ENCODE assay signal across 8 cellular contexts in the genomic region with DNA sequence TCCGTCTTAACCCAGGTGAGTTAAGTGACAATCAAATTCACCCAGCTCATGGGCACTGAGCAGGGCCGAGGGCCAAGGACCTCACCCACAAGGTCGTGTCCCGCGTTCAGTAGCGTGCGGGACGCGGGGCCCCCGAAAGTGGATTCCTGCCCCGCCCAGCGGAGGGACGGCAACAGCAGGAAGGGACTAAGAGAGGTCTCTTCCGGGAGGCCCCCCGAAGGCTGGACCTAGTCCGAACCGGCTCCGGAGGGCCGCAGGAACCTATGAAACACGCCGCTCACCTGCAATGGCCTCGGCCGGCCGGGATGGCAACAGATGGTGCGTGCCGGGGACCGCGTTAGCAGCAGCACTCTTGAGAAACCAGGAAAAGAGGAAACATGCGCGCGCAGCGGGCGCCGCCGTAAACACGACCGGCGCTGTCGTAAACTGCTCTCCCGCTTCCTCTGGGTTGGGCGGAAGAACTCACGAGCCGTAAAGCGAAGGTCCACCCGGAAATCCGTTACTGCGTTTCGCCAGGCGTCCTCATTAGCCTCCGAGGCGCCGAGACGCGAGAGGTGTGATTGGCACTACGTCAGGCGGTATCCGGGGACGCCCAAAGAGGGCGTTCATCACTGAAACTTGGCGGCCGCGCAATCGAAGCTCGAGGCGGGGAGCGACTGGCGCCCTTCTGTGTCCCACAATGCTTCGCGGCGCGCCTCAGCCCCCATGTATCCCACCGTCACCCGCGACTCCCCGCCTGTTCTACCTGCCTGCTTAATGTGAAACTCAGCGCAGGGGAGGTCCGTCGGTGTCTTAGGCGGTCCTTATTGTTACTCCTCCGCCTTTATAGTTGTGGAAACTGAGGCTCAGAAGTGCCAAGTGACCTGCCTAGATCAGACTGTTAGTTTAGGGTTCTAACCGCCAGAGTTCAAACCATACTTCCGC. TPM values are rescaled to one million over a fixed set of nuclear protein-coding genes. Genes with fewer than 3 reads are reported as not detected.
A peak's percentile ranks its signal among the peaks of the same experiment; 100 is the strongest.
DNase-seq lines count a peak whose midpoint lies in the region; ATAC-seq and TF ChIP-seq lines count a peak whose summit lies in the region.

A gene with protein sequence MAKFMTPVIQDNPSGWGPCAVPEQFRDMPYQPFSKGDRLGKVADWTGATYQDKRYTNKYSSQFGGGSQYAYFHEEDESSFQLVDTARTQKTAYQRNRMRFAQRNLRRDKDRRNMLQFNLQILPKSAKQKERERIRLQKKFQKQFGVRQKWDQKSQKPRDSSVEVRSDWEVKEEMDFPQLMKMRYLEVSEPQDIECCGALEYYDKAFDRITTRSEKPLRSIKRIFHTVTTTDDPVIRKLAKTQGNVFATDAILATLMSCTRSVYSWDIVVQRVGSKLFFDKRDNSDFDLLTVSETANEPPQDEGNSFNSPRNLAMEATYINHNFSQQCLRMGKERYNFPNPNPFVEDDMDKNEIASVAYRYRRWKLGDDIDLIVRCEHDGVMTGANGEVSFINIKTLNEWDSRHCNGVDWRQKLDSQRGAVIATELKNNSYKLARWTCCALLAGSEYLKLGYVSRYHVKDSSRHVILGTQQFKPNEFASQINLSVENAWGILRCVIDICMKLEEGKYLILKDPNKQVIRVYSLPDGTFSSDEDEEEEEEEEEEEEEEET (minus strand): TSS at position 372 of the 924 bp plus-strand sequence. CDS start 3,045 bp downstream, outside the sequence.

- H3K79me2 ChIP-seq in neural progenitor cell (ENCODE audit: low read depth) = peaks cover 38% of the 10 kb centered on the region

- peak within 1 kb of the TSS; percentile 95 for H2AFZ ChIP-seq in neural progenitor cell (replicated peaks)

- H3K4me3 Mint-ChIP-seq in neural progenitor cell = peak within 1 kb of the TSS; percentile 96

- H3K27me3 ChIP-seq in foreskin keratinocyte (no peaks in the 10 kb centered on the region), neural progenitor cell (no peaks in the 10 kb centered on the region)

- ATAC-seq in foreskin keratinocyte = peak; percentile 89

- H4K20me1 ChIP-seq in neural progenitor cell (ENCODE audit: low read depth) = peaks cover 26% of the 10 kb centered on the region

- H3K36me3 Mint-ChIP-seq in neural progenitor cell = peaks cover 16% of the 10 kb centered on the region

- peaks cover 3% of the 10 kb centered on the region for H3K27me3 Mint-ChIP-seq in neural progenitor cell (ENCODE audit: insufficient read depth, low read depth)

- H3K27ac ChIP-seq in foreskin keratinocyte (peak within 1 kb of the TSS; percentile 82), neural progenitor cell (peak within 1 kb of the TSS; percentile 97)

- H3K4me2 ChIP-seq in neural progenitor cell = peak within 1 kb of the TSS; percentile 99

- CTCF ChIA-PET in HEK293T (lab: Yijun Ruan, JAX) = interaction anchor here (0.6 to 1.6 kb wide), 5 partner anchors 18 to 737 kb away, joined by 3 to 7 read pairs (median 3); partner anchors contain the start of gene IFT27

- H3K27ac Mint-ChIP-seq in neural progenitor cell = peak within 1 kb of the TSS; percentile 98

- peak within 1 kb of the TSS; percentile 90 for H3K9ac ChIP-seq in neural progenitor cell

- POLR2A ChIA-PET in HEK293T (lab: Yijun Ruan, JAX) = interaction anchor here (0.8 to 3.4 kb wide), 19 partner anchors 8 to 258 kb away, joined by 3 to 30 read pairs (median 6); partner anchors contain the start of genes FOXRED2, IFT27 and TXN2

- H3K9me3 Mint-ChIP-seq in neural progenitor cell = peaks cover 4% of the 10 kb centered on the region

- H3F3A ChIP-seq in neural progenitor cell (ENCODE audit: low read depth) = peaks cover 22% of the 10 kb centered on the region

- H3K4me1 ChIP-seq in foreskin keratinocyte (peaks cover 12% of the 10 kb centered on the region), neural progenitor cell (peaks cover 10% of the 10 kb centered on the region)

- H3K4me1 Mint-ChIP-seq in neural progenitor cell = peaks cover 6% of the 10 kb centered on the region

- TF ChIP-seq CTCF in foreskin keratinocyte (conservative IDR thresholded peaks at IDR 0.05) (peak; percentile 26), neural progenitor cell (IDR thresholded peaks at IDR 0.05) (no peak)

- peak; percentile 98 for DNase-seq in GF-D8 (lab: John Stamatoyannopoulos, UW)
- peak; percentile 97 for DNase-seq in HEK293T (ENCODE audit: extremely low spot score)
- peak; percentile 100 for DNase-seq in MV-4-11 (lab: John Stamatoyannopoulos, UW)
- DNase-seq in SK-MEL-5 (ENCODE audit: low read depth, low spot score) = peak; percentile 100
- peak; percentile 98 for DNase-seq in activated naive CD4-positive, alpha-beta T cell treated with Interleukin-2 at 50 U/mL for 16 hours
- peak; percentile 98 to 99 for DNase-seq in foreskin keratinocyte
- peak; percentile 99 for DNase-seq in neural progenitor cell (ENCODE audit: low spot score)
- DNase-seq in stromal cell of bone marrow (ENCODE audit: low read depth) = peak; percentile 99

- no peaks in the 10 kb centered on the region for H3K9me3 ChIP-seq in neural progenitor cell (ENCODE audit: low read depth)

- peak within 1 kb of the TSS; percentile 93 for H3K4me3 ChIP-seq in neural progenitor cell

- peaks cover 5% of the 10 kb centered on the region for H3K36me3 ChIP-seq in neural progenitor cell

- in situ Hi-C loops in SK-MEL-5 (cut with HindIII; ENCODE audit: low pct_unique_long_range_greater_than_20kb, low sequenced_read_pairs) = no loop called here

TF ChIP-seq in HEK293T, 16 proteins besides CTCF, POLR2A, EP300 and RAD21:
- TF ChIP-seq HDGF (IDR thresholded peaks at IDR 0.05; ENCODE audit: borderline replicate concordance) = 0 out of 2 replicates have a peak, but pooled peaks have one; percentile 64
- TF ChIP-seq CTBP1 (IDR thresholded peaks at IDR 0.05; ENCODE audit: borderline replicate concordance) = no peak
- TF ChIP-seq, protein P1, sequence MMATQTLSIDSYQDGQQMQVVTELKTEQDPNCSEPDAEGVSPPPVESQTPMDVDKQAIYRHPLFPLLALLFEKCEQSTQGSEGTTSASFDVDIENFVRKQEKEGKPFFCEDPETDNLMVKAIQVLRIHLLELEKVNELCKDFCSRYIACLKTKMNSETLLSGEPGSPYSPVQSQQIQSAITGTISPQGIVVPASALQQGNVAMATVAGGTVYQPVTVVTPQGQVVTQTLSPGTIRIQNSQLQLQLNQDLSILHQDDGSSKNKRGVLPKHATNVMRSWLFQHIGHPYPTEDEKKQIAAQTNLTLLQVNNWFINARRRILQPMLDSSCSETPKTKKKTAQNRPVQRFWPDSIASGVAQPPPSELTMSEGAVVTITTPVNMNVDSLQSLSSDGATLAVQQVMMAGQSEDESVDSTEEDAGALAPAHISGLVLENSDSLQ (IDR thresholded peaks at IDR 0.05) = peak; percentile 96
- TF ChIP-seq ARNT (IDR thresholded peaks at IDR 0.05) = peak; percentile 80
- TF ChIP-seq ELF4 (IDR thresholded peaks at IDR 0.05) = peak; percentile 92
- no peak; the same call in 1 of the 2 replicates for TF ChIP-seq FOXM1 (IDR thresholded peaks at IDR 0.05; ENCODE audit: borderline replicate concordance)
- peak; percentile 94 for TF ChIP-seq FOXK2 (IDR thresholded peaks at IDR 0.05)
- TF ChIP-seq L3MBTL2 (conservative IDR thresholded peaks at IDR 0.05) = peak; percentile 89
TF ChIP-seq in HEK293T: peak in this region for 6.

RNA-seq across cellular contexts. Expression of the gene that starts here (rescaled TPM):
- total RNA-seq in SK-MEL-5 (2014; rRNA removed; shearing (Covaris generic)) = 750 and 852 TPM in 2 replicates
- 642 and 677 TPM in 2 replicates for polyA plus RNA-seq in SK-MEL-5 (2015; cell fraction: cytosol; rRNA removed)
- 414 and 495 TPM in 2 replicates for polyA plus RNA-seq in SK-MEL-5 (2015; cell fraction: nucleus; rRNA removed)
- 264 and 268 TPM in 2 replicates for total RNA-seq in foreskin keratinocyte
- 258 and 261 TPM in 2 replicates for polyA plus RNA-seq in foreskin keratinocyte
- total RNA-seq in neural progenitor cell (ENCODE audit: low replicate concordance) = 321 and 361 TPM in 2 replicates

Comparison
In these comparisons a context has a peak if more than half of its experiments do, and no peak if none do; other contexts are left out.
1. Peak in every context shown above with its lines: DNase-seq, ATAC-seq, H3K4me3 ChIP-seq and H3K27ac ChIP-seq.